In the genomic region with DNA sequence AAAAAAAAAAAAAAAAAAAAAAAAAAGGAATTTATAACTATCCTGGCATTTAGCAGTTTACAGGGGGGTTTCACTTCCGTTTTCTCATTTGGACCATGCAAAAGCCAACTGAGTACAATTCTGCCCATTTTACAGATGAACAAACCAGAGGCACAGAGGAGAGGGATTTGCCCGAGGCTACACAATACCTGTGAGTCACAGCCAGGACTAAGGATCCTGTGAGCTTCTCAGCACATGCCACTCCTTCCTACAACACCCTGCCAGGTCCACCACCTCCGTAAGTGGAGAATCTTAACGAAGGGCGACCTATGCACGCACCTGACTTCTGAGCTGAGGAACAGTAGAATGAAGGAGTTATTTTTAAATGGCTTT, we compare ENCODE assay signal across 1 cellular context.
TF ChIP-seq lines count a peak whose summit lies in the region.

No MANE protein-coding gene starts in this region.

TF ChIP-seq in HCT116, 20 proteins besides CTCF, POLR2A, EP300 and RAD21 (continued from another document):
- TF ChIP-seq, protein P1, sequence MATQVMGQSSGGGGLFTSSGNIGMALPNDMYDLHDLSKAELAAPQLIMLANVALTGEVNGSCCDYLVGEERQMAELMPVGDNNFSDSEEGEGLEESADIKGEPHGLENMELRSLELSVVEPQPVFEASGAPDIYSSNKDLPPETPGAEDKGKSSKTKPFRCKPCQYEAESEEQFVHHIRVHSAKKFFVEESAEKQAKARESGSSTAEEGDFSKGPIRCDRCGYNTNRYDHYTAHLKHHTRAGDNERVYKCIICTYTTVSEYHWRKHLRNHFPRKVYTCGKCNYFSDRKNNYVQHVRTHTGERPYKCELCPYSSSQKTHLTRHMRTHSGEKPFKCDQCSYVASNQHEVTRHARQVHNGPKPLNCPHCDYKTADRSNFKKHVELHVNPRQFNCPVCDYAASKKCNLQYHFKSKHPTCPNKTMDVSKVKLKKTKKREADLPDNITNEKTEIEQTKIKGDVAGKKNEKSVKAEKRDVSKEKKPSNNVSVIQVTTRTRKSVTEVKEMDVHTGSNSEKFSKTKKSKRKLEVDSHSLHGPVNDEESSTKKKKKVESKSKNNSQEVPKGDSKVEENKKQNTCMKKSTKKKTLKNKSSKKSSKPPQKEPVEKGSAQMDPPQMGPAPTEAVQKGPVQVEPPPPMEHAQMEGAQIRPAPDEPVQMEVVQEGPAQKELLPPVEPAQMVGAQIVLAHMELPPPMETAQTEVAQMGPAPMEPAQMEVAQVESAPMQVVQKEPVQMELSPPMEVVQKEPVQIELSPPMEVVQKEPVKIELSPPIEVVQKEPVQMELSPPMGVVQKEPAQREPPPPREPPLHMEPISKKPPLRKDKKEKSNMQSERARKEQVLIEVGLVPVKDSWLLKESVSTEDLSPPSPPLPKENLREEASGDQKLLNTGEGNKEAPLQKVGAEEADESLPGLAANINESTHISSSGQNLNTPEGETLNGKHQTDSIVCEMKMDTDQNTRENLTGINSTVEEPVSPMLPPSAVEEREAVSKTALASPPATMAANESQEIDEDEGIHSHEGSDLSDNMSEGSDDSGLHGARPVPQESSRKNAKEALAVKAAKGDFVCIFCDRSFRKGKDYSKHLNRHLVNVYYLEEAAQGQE (IDR thresholded peaks at IDR 0.05; ENCODE audit: low read depth) = no peak
- no peak for TF ChIP-seq EZH2 (IDR thresholded peaks at IDR 0.05)
- no peak for TF ChIP-seq SIN3A (IDR thresholded peaks at IDR 0.05; ENCODE audit: low read depth)
- TF ChIP-seq JUND (IDR thresholded peaks at IDR 0.05) = no peak
